8 cellular contexts compared by ENCODE assay signal in the genomic region with DNA sequence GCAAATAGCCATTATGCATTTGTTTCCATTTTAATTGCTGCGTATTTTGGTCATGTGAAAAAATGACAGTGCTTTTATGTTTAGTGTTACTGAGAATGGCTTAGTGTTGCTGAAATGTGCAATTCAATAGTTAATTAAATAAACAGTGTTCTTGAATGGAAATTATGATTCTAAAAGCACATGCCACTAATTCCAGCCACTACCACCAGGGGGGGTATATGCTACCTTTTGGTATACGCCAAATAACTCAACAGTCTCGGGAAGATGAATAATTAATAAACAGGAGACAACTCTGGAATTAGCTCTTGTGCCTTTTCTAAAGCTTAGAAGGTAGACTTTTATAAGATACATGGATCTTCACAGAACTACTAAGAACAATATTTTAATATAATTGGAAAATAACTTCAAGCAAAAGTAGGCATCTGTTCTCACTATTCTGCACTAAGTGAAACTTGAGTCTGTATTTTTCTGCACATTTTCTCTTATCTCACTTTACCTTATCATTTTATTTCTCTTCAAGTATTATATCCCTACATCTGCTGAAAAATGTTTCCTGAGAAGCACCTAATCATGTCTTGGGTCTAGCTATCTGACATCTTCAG.
A peak's percentile ranks its signal among the peaks of the same experiment; 100 is the strongest.
DNase-seq lines count a peak whose midpoint lies in the region; ATAC-seq and TF ChIP-seq lines count a peak whose summit lies in the region.

No MANE protein-coding gene starts in this region.

- intact Hi-C loops in aorta (cut with DNase I): loop anchor here in 1 of 2 donors (10.0 kb wide), 1 partner anchor 1440 kb away; no protein-coding TSS in a partner anchor

- CTCF ChIA-PET in BJ (lab: Yijun Ruan, JAX): interaction anchor here (0.6 to 4.3 kb wide), 17 partner anchors 9 to 1424 kb away, joined by 3 to 43 read pairs (median 4); no protein-coding TSS in a partner anchor

- no peaks in the 10 kb centered on the region for H3K9me3 ChIP-seq in SJCRH30 (replicated peaks)
- H3K9me3 ChIP-seq in aorta (ENCODE audit: control insufficient read depth, low read length): peaks cover 3% of the 10 kb centered on the region

- H3K36me3 ChIP-seq in BJ (ENCODE audit: control insufficient read depth, insufficient read depth, low read length) (no peaks in the 10 kb centered on the region), SJCRH30 (no peaks in the 10 kb centered on the region), aorta (ENCODE audit: control insufficient read depth in 1 of 2, insufficient read depth in 2 of 2, low read length in 1 of 2) (no peaks in the 10 kb centered on the region)

- POLR2A ChIA-PET in BJ (lab: Charles Lee): no interaction called here

- 37 to 47% methylated on average over 3 of the region's 3 CpGs for WGBS in aorta, 2 donors

- no peak overlapping the region for H3K27ac ChIP-seq in SJCRH30
- H3K27ac ChIP-seq in aorta (ENCODE audit: low read depth in 1 of 2, low read length in 2 of 2): no peak overlapping the region

- TF ChIP-seq CTCF in BJ (IDR thresholded peaks at IDR 0.05; ENCODE audit: insufficient read depth, low read depth, low read length): peak; percentile 83
- TF ChIP-seq CTCF in choroid plexus epithelial cell (conservative IDR thresholded peaks at IDR 0.05; ENCODE audit: low read depth, low read length): peak; percentile 83

- H3K4me3 ChIP-seq in BJ (ENCODE audit: low read depth, low read length) (no peak overlapping the region), SJCRH30 (no peak overlapping the region), choroid plexus epithelial cell (ENCODE audit: low read depth, low read length) (no peak overlapping the region), aorta (ENCODE audit: low read length in 2 of 2) (no peak overlapping the region)

- ATAC-seq in GM18498 (IDR thresholded peaks at IDR 0.05; ENCODE audit: unreplicated experiment): peak; percentile 81
- peak; percentile 61 for ATAC-seq in HG02973 (IDR thresholded peaks at IDR 0.05; ENCODE audit: unreplicated experiment)
- ATAC-seq in aorta (ENCODE audit: low FRiP score): no peak
- ATAC-seq in HG02970 (IDR thresholded peaks at IDR 0.05; ENCODE audit: low FRiP score, unreplicated experiment): no peak

- H3K4me1 ChIP-seq in SJCRH30 (no peaks in the 10 kb centered on the region), aorta (ENCODE audit: control insufficient read depth in 1 of 2, insufficient read depth in 2 of 2, low read length in 2 of 2) (no peaks in the 10 kb centered on the region)

- DNase-seq in BJ (ENCODE audit: low read depth) (no peak), SJCRH30 (peak; percentile 47 to 71), choroid plexus epithelial cell (ENCODE audit: low read depth) (peak; percentile 73), mucosa of gallbladder (ENCODE audit: low spot score) (peak; percentile 45), aorta (peak; percentile 50 to 52)

- no peaks in the 10 kb centered on the region for H3K27me3 ChIP-seq in BJ (ENCODE audit: control insufficient read depth, insufficient read depth, low read length)
- no peaks in the 10 kb centered on the region for H3K27me3 ChIP-seq in SJCRH30
- no peaks in the 10 kb centered on the region for H3K27me3 ChIP-seq in aorta (ENCODE audit: control insufficient read depth in 1 of 2, insufficient read depth in 2 of 2, low read length in 1 of 2)

Comparison
In these comparisons a context has a peak if more than half of its experiments do, and no peak if none do; other contexts are left out.
1. ATAC-seq: peak in GM18498 (single experiment) and HG02973 (single experiment); none in aorta (single experiment) and HG02970 (single experiment).